8 cellular contexts compared by ENCODE assay signal in genomic region chr1:244970661-244971523, GRCh38.
DNase-seq lines count a peak whose midpoint lies in the region; ATAC-seq and TF ChIP-seq lines count a peak whose summit lies in the region.

No MANE protein-coding gene starts in this region.

- H3K36me3 Mint-ChIP-seq in CD4-positive, alpha-beta T cell (ENCODE audit: low read depth), result peaks cover 18% of the 10 kb centered on the region

- peak overlapping the region; percentile 100 for H3K27ac Mint-ChIP-seq in CD4-positive, alpha-beta T cell

- peaks cover 30% of the 10 kb centered on the region for H3K4me1 Mint-ChIP-seq in CD4-positive, alpha-beta T cell (ENCODE audit: low read depth)

- POLR2A ChIA-PET in CD4-positive, alpha-beta T cell (lab: Charles Lee), result interaction anchor here (0.6 to 8.5 kb wide), 18 partner anchors 13 to 1716 kb away, joined by 3 to 354 read pairs (median 4); partner anchors contain the start of genes ADSS2, CATSPERE, CEP170 and COX20

- intact Hi-C loops in CD4-positive, alpha-beta T cell (cut with DNase I, micrococcal nuclease), result loop anchor here (1.0 to 10.0 kb wide), 9 partner anchors 71 to 676 kb away; partner anchors contain the start of genes DESI2 (in 2 of the 2), ADSS2 (in 1 of the 2) and COX20 (in 1 of the 2)
- intact Hi-C loops in right lobe of liver (cut with DNase I), result no loop called here

- TF ChIP-seq CTCF in CD4-positive, alpha-beta T cell (IDR thresholded peaks at IDR 0.05), result peak; percentile 52
- peak; percentile 49 to 67 (median 50) for TF ChIP-seq CTCF in right lobe of liver (IDR thresholded peaks at IDR 0.05)

- no peaks in the 10 kb centered on the region for H3K27me3 Mint-ChIP-seq in CD4-positive, alpha-beta T cell

- peak overlapping the region; percentile 63 to 80 (median 71) for H3K4me3 ChIP-seq in right lobe of liver

- peak overlapping the region; percentile 100 for H3K27ac ChIP-seq in CD4-positive, alpha-beta T cell (ENCODE audit: low read depth, low read length)
- H3K27ac ChIP-seq in right lobe of liver, result peak overlapping the region; percentile 96 to 100 (median 100)

- H3K4me3 Mint-ChIP-seq in CD4-positive, alpha-beta T cell, result peak overlapping the region; percentile 91

- H3K9me3 ChIP-seq in CD4-positive, alpha-beta T cell (ENCODE audit: control insufficient read depth, low read length), result no peaks in the 10 kb centered on the region
- H3K9me3 ChIP-seq in right lobe of liver, result no peaks in the 10 kb centered on the region

- H3K36me3 ChIP-seq in right lobe of liver, result no peaks in the 10 kb centered on the region

- H3K27me3 ChIP-seq in CD4-positive, alpha-beta T cell (ENCODE audit: control insufficient read depth, insufficient read depth, low read length), result no peaks in the 10 kb centered on the region
- H3K27me3 ChIP-seq in right lobe of liver, result no peaks in the 10 kb centered on the region

- peak; percentile 82 for TF ChIP-seq POLR2A in right lobe of liver (IDR thresholded peaks at IDR 0.05)

- peak; percentile 75 for ATAC-seq in CD4-positive, alpha-beta T cell (ENCODE audit: poor library complexity)
- peak; percentile 67 for ATAC-seq in GM19397 (IDR thresholded peaks at IDR 0.05; ENCODE audit: unreplicated experiment)
- peak; percentile 57 for ATAC-seq in HG03565 (IDR thresholded peaks at IDR 0.05; ENCODE audit: unreplicated experiment)
- ATAC-seq in right lobe of liver, result peak; percentile 82 to 93 (median 88)

- no peaks in the 10 kb centered on the region for H3K9me3 Mint-ChIP-seq in CD4-positive, alpha-beta T cell

- peak; percentile 91 to 96 (median 92) for DNase-seq in CD4-positive, alpha-beta T cell
- DNase-seq in NCI-H748 (lab: John Stamatoyannopoulos, UW; ENCODE audit: unreplicated experiment), result peak; percentile 98
- DNase-seq in activated CD4-positive, alpha-beta T cell treated with anti-CD3 and anti-CD28 coated beads, Interleukin-2, amount 50 U/mL, for 24 hours (ENCODE audit: low read depth in 1 of 2, low spot score in 1 of 2), result peak; percentile 85 to 90
- peak; percentile 95 for DNase-seq in dermis blood vessel endothelial cell
- peak; percentile 94 to 96 (median 96) for DNase-seq in right lobe of liver
- peak; percentile 94 for DNase-seq in stimulated activated CD4-positive, alpha-beta T cell treated with anti-CD3 and anti-CD28 coated beads, Interleukin-4, amount 100 ng/mL, for 24 hours

- WGBS in right lobe of liver (ENCODE audit: insufficient coverage, low coverage, low lambda C conversion rate, missing lambda C conversion rate), result 2% methylated on average over 50 of the region's 72 CpGs

- CTCF ChIA-PET in CD4-positive, alpha-beta T cell (lab: Charles Lee), result interaction anchor here (0.8 to 1.9 kb wide), 6 partner anchors 72 to 169 kb away, joined by 3 to 13 read pairs (median 7); partner anchors contain the start of gene COX20

- peaks cover 0 to 11% (median 5%) of the 10 kb centered on the region in 4 donors for H3K4me1 ChIP-seq in right lobe of liver

Comparison
In these comparisons a context has a peak if more than half of its experiments do, and no peak if none do; other contexts are left out.
1. Peak in every context shown above with its lines: DNase-seq, ATAC-seq, H3K4me3 ChIP-seq and H3K27ac ChIP-seq.
2. intact Hi-C loops: an anchor here in CD4-positive, alpha-beta T cell (1.0 to 10.0 kb wide); none called in right lobe of liver.